Comparison of ENCODE assay signal across 13 cellular contexts in the genomic region with DNA sequence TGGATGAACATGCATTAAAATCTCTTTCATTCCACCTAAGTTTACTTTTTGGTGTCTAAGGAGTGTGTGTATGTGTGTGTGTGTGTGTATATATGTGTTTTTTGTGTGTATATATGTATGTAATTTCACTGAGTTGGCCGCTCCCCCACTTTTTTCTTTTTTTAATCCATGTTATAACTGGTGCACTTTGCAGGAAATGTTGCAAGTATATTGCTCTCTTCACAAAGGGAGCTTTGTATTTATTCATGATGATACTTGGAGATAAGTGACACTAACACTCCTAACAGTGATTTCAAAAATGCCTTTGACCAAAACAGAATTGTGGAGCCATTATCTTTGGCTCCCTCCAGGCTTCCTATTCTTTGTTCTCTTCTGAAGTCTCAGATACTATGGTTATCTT.
A peak's percentile ranks its signal among the peaks of the same experiment; 100 is the strongest.
DNase-seq lines count a peak whose midpoint lies in the region; ATAC-seq and TF ChIP-seq lines count a peak whose summit lies in the region.
"Had no signal": no experiment of that assay in that cellular context is flagged by ENCODE, and none has a peak within 500 bp of the region (broad histone marks: within the 10 kb centered on the region; RNA-seq: fewer than 3 reads in every experiment).

No MANE protein-coding gene starts in this region.

- H3K9me3 Mint-ChIP-seq in HFFc6, result no peaks in the 10 kb centered on the region
- H3K9me3 Mint-ChIP-seq in WTC11, result no peaks in the 10 kb centered on the region

- H3K4me1 Mint-ChIP-seq in HFFc6 (ENCODE audit: low read depth) (peaks cover 86% of the 10 kb centered on the region), WTC11 (peaks cover 76% of the 10 kb centered on the region)

- H3K36me3 ChIP-seq in iPS-20b (ENCODE audit: insufficient read depth, low read depth, low read length), result peaks cover 11% of the 10 kb centered on the region; the same call in 1 of the 2 replicates
- no peaks in the 10 kb centered on the region for H3K36me3 ChIP-seq in smooth muscle cell (ENCODE audit: low read depth)
- H3K36me3 ChIP-seq: cardiac muscle cell had no signal

- ATAC-seq in WTC11 (no peak), GM18867 (IDR thresholded peaks at IDR 0.05; ENCODE audit: unreplicated experiment) (no peak), HG02884 (IDR thresholded peaks at IDR 0.05; ENCODE audit: unreplicated experiment) (no peak)

- H4K20me1 ChIP-seq in smooth muscle cell (ENCODE audit: low read depth), result peaks cover 99% of the 10 kb centered on the region

- no peaks in the 10 kb centered on the region for H3K9me3 ChIP-seq in iPS-20b (ENCODE audit: insufficient read depth, low read depth, low read length)
- H3K9me3 ChIP-seq in smooth muscle cell (replicated peaks; ENCODE audit: low read depth), result no peaks in the 10 kb centered on the region

- no peak overlapping the region; the same call in 1 of the 2 replicates for H3K9ac ChIP-seq in iPS-20b (ENCODE audit: low read depth, low read length)
- peak overlapping the region; percentile 54 for H3K9ac ChIP-seq in smooth muscle cell (ENCODE audit: low read depth)
- H3K9ac ChIP-seq: parathyroid adenoma had no signal

- DNase-seq in HFFc6, result no peak
- DNase-seq in WTC11 (ENCODE audit: low spot score), result no peak
- no peak for DNase-seq in smooth muscle cell (lab: John Stamatoyannopoulos, UW; ENCODE audit: unreplicated experiment)
- DNase-seq in ecto neural progenitor cell (ENCODE audit: low spot score), result no peak
- DNase-seq: activated T-cell treated with anti-CD3 and anti-CD28 coated beads for 4 hours; KBM-7; NCI-H2171 treated with DMSO at 0.1 percent for 48 hours; stimulated activated CD4-positive, alpha-beta T cell treated with anti-CD3 and anti-CD28 coated beads, Interleukin-2, amount 100 ng/mL, for 48 hours had no signal

- peaks cover 29% of the 10 kb centered on the region for H3K36me3 Mint-ChIP-seq in HFFc6 (ENCODE audit: low read depth)
- H3K36me3 Mint-ChIP-seq in WTC11, result peaks cover 9% of the 10 kb centered on the region; the same call in 1 of the 2 replicates

- no peak overlapping the region for H2AFZ ChIP-seq in smooth muscle cell (ENCODE audit: low read depth)
- H2AFZ ChIP-seq: parathyroid adenoma had no signal

- H3K4me3 Mint-ChIP-seq in HFFc6 (no peak overlapping the region; the same call in 1 of the 2 replicates), WTC11 (no peak overlapping the region)

- TF ChIP-seq CTCF in HFFc6 (IDR thresholded peaks at IDR 0.05) (no peak), WTC11 (IDR thresholded peaks at IDR 0.05) (no peak), smooth muscle cell (IDR thresholded peaks at IDR 0.05; ENCODE audit: borderline replicate concordance, insufficient read depth, poor library complexity, severe bottlenecking) (no peak)

- H3K27ac ChIP-seq in iPS-20b (ENCODE audit: low read length) (peak overlapping the region; percentile 0), smooth muscle cell (ENCODE audit: low read depth) (peak overlapping the region; percentile 99)
- H3K27ac ChIP-seq: cardiac muscle cell, parathyroid adenoma had no signal

- WGBS in smooth muscle cell (ENCODE audit: low lambda C conversion rate), result 96% methylated on average over 1 of the region's 1 CpG

- H3K4me1 ChIP-seq in iPS-20b (ENCODE audit: insufficient read depth, low read length), result peaks cover 60% of the 10 kb centered on the region
- peaks cover 54% of the 10 kb centered on the region for H3K4me1 ChIP-seq in smooth muscle cell (ENCODE audit: low read depth)

- peak overlapping the region; percentile 58 for H3K4me2 ChIP-seq in smooth muscle cell

- CTCF ChIA-PET in WTC11 (lab: Charles Lee), result interaction anchor here (2.5 kb wide), 1 partner anchor 34 kb away, joined by 8 read pairs; no protein-coding TSS in a partner anchor

- H3K4me3 ChIP-seq in iPS-20b (ENCODE audit: low read length), result no peak overlapping the region
- no peak overlapping the region for H3K4me3 ChIP-seq in smooth muscle cell
- H3K4me3 ChIP-seq: cardiac muscle cell had no signal

- peaks cover 100% of the 10 kb centered on the region for H3K79me2 ChIP-seq in smooth muscle cell (ENCODE audit: low read depth)

- peaks cover 71% of the 10 kb centered on the region for H3F3A ChIP-seq in smooth muscle cell (ENCODE audit: low read depth)

- POLR2A ChIA-PET in WTC11 (lab: Charles Lee), result no interaction called here

- no peaks in the 10 kb centered on the region for H3K27me3 ChIP-seq in iPS-20b (ENCODE audit: insufficient read depth, low read length)
- H3K27me3 ChIP-seq in smooth muscle cell (ENCODE audit: low read depth), result no peaks in the 10 kb centered on the region
- H3K27me3 ChIP-seq: cardiac muscle cell had no signal

- peak overlapping the region; percentile 90 for H3K27ac Mint-ChIP-seq in HFFc6
- peak overlapping the region; percentile 65 for H3K27ac Mint-ChIP-seq in WTC11

- H3K27me3 Mint-ChIP-seq in HFFc6 (ENCODE audit: insufficient read depth) (no peaks in the 10 kb centered on the region), WTC11 (ENCODE audit: low read depth) (no peaks in the 10 kb centered on the region)

TF ChIP-seq in WTC11, 78 proteins besides CTCF, POLR2A, EP300 and RAD21 (continues in another document):
- TF ChIP-seq CBFB (CRISPR knock-in tag; IDR thresholded peaks at IDR 0.05; ENCODE audit: low read depth) (no peak), HMGA2 (CRISPR knock-in tag; IDR thresholded peaks at IDR 0.05) (no peak), SOX15 (CRISPR knock-in tag; IDR thresholded peaks at IDR 0.05) (no peak)
- TF ChIP-seq, protein P1, sequence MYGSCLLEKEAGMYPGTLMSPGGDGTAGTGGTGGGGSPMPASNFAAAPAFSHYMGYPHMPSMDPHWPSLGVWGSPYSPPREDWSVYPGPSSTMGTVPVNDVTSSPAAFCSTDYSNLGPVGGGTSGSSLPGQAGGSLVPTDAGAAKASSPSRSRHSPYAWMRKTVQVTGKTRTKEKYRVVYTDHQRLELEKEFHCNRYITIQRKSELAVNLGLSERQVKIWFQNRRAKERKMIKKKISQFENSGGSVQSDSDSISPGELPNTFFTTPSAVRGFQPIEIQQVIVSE (CRISPR knock-in tag; IDR thresholded peaks at IDR 0.05; ENCODE audit: borderline replicate concordance), result no peak
- TF ChIP-seq, protein P2, sequence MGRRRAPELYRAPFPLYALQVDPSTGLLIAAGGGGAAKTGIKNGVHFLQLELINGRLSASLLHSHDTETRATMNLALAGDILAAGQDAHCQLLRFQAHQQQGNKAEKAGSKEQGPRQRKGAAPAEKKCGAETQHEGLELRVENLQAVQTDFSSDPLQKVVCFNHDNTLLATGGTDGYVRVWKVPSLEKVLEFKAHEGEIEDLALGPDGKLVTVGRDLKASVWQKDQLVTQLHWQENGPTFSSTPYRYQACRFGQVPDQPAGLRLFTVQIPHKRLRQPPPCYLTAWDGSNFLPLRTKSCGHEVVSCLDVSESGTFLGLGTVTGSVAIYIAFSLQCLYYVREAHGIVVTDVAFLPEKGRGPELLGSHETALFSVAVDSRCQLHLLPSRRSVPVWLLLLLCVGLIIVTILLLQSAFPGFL (CRISPR knock-in tag; IDR thresholded peaks at IDR 0.05; ENCODE audit: borderline replicate concordance), result no peak
- TF ChIP-seq, protein P3, sequence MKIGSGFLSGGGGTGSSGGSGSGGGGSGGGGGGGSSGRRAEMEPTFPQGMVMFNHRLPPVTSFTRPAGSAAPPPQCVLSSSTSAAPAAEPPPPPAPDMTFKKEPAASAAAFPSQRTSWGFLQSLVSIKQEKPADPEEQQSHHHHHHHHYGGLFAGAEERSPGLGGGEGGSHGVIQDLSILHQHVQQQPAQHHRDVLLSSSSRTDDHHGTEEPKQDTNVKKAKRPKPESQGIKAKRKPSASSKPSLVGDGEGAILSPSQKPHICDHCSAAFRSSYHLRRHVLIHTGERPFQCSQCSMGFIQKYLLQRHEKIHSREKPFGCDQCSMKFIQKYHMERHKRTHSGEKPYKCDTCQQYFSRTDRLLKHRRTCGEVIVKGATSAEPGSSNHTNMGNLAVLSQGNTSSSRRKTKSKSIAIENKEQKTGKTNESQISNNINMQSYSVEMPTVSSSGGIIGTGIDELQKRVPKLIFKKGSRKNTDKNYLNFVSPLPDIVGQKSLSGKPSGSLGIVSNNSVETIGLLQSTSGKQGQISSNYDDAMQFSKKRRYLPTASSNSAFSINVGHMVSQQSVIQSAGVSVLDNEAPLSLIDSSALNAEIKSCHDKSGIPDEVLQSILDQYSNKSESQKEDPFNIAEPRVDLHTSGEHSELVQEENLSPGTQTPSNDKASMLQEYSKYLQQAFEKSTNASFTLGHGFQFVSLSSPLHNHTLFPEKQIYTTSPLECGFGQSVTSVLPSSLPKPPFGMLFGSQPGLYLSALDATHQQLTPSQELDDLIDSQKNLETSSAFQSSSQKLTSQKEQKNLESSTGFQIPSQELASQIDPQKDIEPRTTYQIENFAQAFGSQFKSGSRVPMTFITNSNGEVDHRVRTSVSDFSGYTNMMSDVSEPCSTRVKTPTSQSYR (CRISPR knock-in tag; IDR thresholded peaks at IDR 0.05), result no peak
- TF ChIP-seq, protein P4, sequence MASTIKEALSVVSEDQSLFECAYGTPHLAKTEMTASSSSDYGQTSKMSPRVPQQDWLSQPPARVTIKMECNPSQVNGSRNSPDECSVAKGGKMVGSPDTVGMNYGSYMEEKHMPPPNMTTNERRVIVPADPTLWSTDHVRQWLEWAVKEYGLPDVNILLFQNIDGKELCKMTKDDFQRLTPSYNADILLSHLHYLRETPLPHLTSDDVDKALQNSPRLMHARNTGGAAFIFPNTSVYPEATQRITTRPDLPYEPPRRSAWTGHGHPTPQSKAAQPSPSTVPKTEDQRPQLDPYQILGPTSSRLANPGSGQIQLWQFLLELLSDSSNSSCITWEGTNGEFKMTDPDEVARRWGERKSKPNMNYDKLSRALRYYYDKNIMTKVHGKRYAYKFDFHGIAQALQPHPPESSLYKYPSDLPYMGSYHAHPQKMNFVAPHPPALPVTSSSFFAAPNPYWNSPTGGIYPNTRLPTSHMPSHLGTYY (CRISPR knock-in tag; IDR thresholded peaks at IDR 0.05), result no peak
